In genomic region chr10:102505462-102506115, GRCh38 we compare ENCODE assay signal across 9 cellular contexts. TPM values are rescaled to one million over a fixed set of nuclear protein-coding genes. Genes with fewer than 3 reads are reported as not detected.
A peak's percentile ranks its signal among the peaks of the same experiment; 100 is the strongest.
DNase-seq lines count a peak whose midpoint lies in the region; ATAC-seq and TF ChIP-seq lines count a peak whose summit lies in the region.
"Had no signal": no experiment of that assay in that cellular context is flagged by ENCODE, and none has a peak within 500 bp of the region (broad histone marks: within the 10 kb centered on the region; RNA-seq: fewer than 3 reads in every experiment).

No MANE protein-coding gene starts in this region.

- peaks cover 29% of the 10 kb centered on the region for H3K4me1 Mint-ChIP-seq in stimulated activated naive CD8-positive, alpha-beta T cell treated with anti-CD3 and anti-CD28 coated beads, Interleukin-15, amount 100 ng/mL, for 72 hours

- H2AFZ ChIP-seq in OCI-LY1 (ENCODE audit: low read length): no peak overlapping the region

- peak overlapping the region; percentile 97 for H3K4me2 ChIP-seq in DOHH2 (ENCODE audit: low read length)
- H3K4me2 ChIP-seq in OCI-LY1 (ENCODE audit: low read length): peak overlapping the region; percentile 87; the same call in 1 of the 2 replicates

- no peak for DNase-seq in esophagus muscularis mucosa (ENCODE audit: extremely low spot score)
- peak; percentile 33 for DNase-seq in pons (ENCODE audit: low spot score)
- DNase-seq in stimulated activated naive CD8-positive, alpha-beta T cell treated with anti-CD3 and anti-CD28 coated beads, Interleukin-15, amount 100 ng/mL, for 72 hours: no peak
- DNase-seq in NCI-H1092 treated with DMSO at 0.1 percent for 48 hours (lab: John Stamatoyannopoulos, UW): no peak
- no peak for DNase-seq in epidermal melanocyte (ENCODE audit: insufficient read length, low spot score)
- DNase-seq: NCI-H2171 treated with DMSO at 0.1 percent for 48 hours had no signal

- no peak for TF ChIP-seq CTCF in DOHH2 (IDR thresholded peaks at IDR 0.05; ENCODE audit: low read depth, low read length, poor library complexity, severe bottlenecking)
- TF ChIP-seq CTCF in OCI-LY1 (IDR thresholded peaks at IDR 0.05; ENCODE audit: low read length): no peak
- no peak for TF ChIP-seq CTCF in esophagus muscularis mucosa (IDR thresholded peaks at IDR 0.05)

- peak overlapping the region in 1 of 2 donors; percentile 53 for H3K4me3 Mint-ChIP-seq in stimulated activated naive CD8-positive, alpha-beta T cell treated with anti-CD3 and anti-CD28 coated beads, Interleukin-15, amount 100 ng/mL, for 72 hours

- H3K27ac ChIP-seq in DOHH2 (ENCODE audit: low read depth, low read length): no peak overlapping the region
- H3K27ac ChIP-seq in OCI-LY1 (ENCODE audit: low read depth, low read length, poor library complexity, severe bottlenecking): no peak overlapping the region
- no peak overlapping the region for H3K27ac ChIP-seq in esophagus muscularis mucosa (replicated peaks in 1 of 4)

- H3K9me2 ChIP-seq in DOHH2 (replicated peaks; ENCODE audit: control insufficient read depth, low read length): no peaks in the 10 kb centered on the region
- no peaks in the 10 kb centered on the region for H3K9me2 ChIP-seq in OCI-LY1 (ENCODE audit: low read depth, low read length)

- H3F3A ChIP-seq in DOHH2 (ENCODE audit: control insufficient read depth, insufficient read depth) (peaks cover 7% of the 10 kb centered on the region), OCI-LY1 (ENCODE audit: insufficient read depth, low read length) (no peaks in the 10 kb centered on the region)

- 78% methylated on average over 9 of the region's 10 CpGs for WGBS in esophagus muscularis mucosa

- no peak for ATAC-seq in stimulated activated naive CD8-positive, alpha-beta T cell treated with anti-CD3 and anti-CD28 coated beads, Interleukin-15, amount 100 ng/mL, for 72 hours
- ATAC-seq in GM21526 (IDR thresholded peaks at IDR 0.05; ENCODE audit: low FRiP score, unreplicated experiment): no peak

- no peak for TF ChIP-seq EP300 in esophagus muscularis mucosa (IDR thresholded peaks at IDR 0.05)

- H3K9me3 Mint-ChIP-seq in stimulated activated naive CD8-positive, alpha-beta T cell treated with anti-CD3 and anti-CD28 coated beads, Interleukin-15, amount 100 ng/mL, for 72 hours: no peaks in the 10 kb centered on the region

- H3K9ac ChIP-seq in OCI-LY1 (ENCODE audit: low read length): peak overlapping the region; percentile 89; the same call in 1 of the 2 replicates

- H3K4me1 ChIP-seq in DOHH2 (ENCODE audit: control insufficient read depth, low read length) (peaks cover 28% of the 10 kb centered on the region), OCI-LY1 (ENCODE audit: insufficient read depth, low read length, severe bottlenecking) (peaks cover 26% of the 10 kb centered on the region), esophagus muscularis mucosa (peaks cover 33 to 51% (median 46%) of the 10 kb centered on the region in 4 donors)

- peaks cover 11% of the 10 kb centered on the region for H4K20me1 ChIP-seq in DOHH2 (ENCODE audit: control insufficient read depth, insufficient read depth, low read depth, low read length)
- no peaks in the 10 kb centered on the region for H4K20me1 ChIP-seq in OCI-LY1 (ENCODE audit: insufficient read depth, low read length)

- H3K9me3 ChIP-seq in DOHH2 (ENCODE audit: control insufficient read depth, insufficient read depth, low read length) (no peaks in the 10 kb centered on the region), OCI-LY1 (ENCODE audit: low read length) (no peaks in the 10 kb centered on the region), esophagus muscularis mucosa (no peaks in the 10 kb centered on the region)

- H3K36me3 ChIP-seq in DOHH2 (ENCODE audit: control insufficient read depth, low read length): peaks cover 13% of the 10 kb centered on the region
- peaks cover 6% of the 10 kb centered on the region; the same call in 1 of the 2 replicates for H3K36me3 ChIP-seq in OCI-LY1 (ENCODE audit: insufficient read depth, low read length)
- H3K36me3 ChIP-seq in esophagus muscularis mucosa: peaks cover 0 to 24% (median 19%) of the 10 kb centered on the region in 4 donors

- intact Hi-C loops in esophagus muscularis mucosa (cut with DNase I): loop anchor here (10.0 kb wide), 1 partner anchor 351 kb away; the partner anchor contains the start of gene NOLC1

- no peaks in the 10 kb centered on the region for H3K27me3 ChIP-seq in DOHH2 (ENCODE audit: control insufficient read depth, low read length)
- H3K27me3 ChIP-seq in OCI-LY1 (ENCODE audit: insufficient read depth, low read length): no peaks in the 10 kb centered on the region
- no peaks in the 10 kb centered on the region for H3K27me3 ChIP-seq in esophagus muscularis mucosa

- H3K4me3 ChIP-seq in DOHH2 (ENCODE audit: low read length) (peak overlapping the region; percentile 99; the same call in 1 of the 2 replicates), OCI-LY1 (ENCODE audit: low read depth, low read length, poor library complexity, severe bottlenecking) (peak overlapping the region; percentile 95), esophagus muscularis mucosa (peak overlapping the region; percentile 82 to 98 (median 88))

- H3K27me3 Mint-ChIP-seq in stimulated activated naive CD8-positive, alpha-beta T cell treated with anti-CD3 and anti-CD28 coated beads, Interleukin-15, amount 100 ng/mL, for 72 hours: no peaks in the 10 kb centered on the region

- H3K79me2 ChIP-seq in DOHH2 (ENCODE audit: control insufficient read depth, low read length) (peaks cover 39% of the 10 kb centered on the region), OCI-LY1 (ENCODE audit: insufficient read depth, low read length) (peaks cover 13% of the 10 kb centered on the region)

- no peak for TF ChIP-seq POLR2A in esophagus muscularis mucosa (IDR thresholded peaks at IDR 0.05; ENCODE audit: low read depth)

- H3K27ac Mint-ChIP-seq in stimulated activated naive CD8-positive, alpha-beta T cell treated with anti-CD3 and anti-CD28 coated beads, Interleukin-15, amount 100 ng/mL, for 72 hours: no peak overlapping the region

RNA-seq across cellular contexts. Expression of gene SUFU, which starts 1.8 kb away (rescaled TPM):
- 10 to 100 TPM in 2 of 4 donors, 1 to 10 TPM in 2; 5.0 to 11.7 (median 10.1) TPM for total RNA-seq in esophagus muscularis mucosa

RNA-seq across cellular contexts. Expression of gene ACTR1A, which starts 3.1 kb away (rescaled TPM):
- 100 to 1,000 TPM; 164 to 283 (median 229) TPM for total RNA-seq in esophagus muscularis mucosa

RNA-seq across cellular contexts. Expression of gene C10orf95, which starts 54.2 kb away (rescaled TPM):
- total RNA-seq in esophagus muscularis mucosa: 1 to 10 TPM in 1 of 4 donors, not detected in 3; 1.0 TPM
